ENCODE assay signal across 18 cellular contexts in the genomic region with DNA sequence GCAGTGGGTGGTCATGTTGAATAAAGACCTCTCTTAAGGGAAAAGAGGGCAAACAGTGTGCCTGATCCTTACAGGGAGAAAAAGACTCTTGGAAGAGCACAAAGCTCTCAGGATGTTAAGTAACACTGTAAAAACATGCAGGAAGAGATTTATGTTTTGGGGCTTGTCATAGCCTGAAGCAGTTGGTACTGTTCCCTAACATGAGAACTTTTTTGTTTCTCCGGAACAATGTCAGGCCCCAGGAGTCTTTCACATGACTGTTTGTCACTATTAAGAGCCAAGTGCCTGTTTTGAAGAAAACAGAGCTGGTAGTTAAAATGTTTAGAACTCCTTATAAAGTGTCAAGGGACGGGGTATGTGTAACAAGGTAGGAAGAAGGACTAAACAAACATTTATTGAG.
DNase-seq lines count a peak whose midpoint lies in the region; ATAC-seq, FAIRE-seq and TF ChIP-seq lines count a peak whose summit lies in the region.
"Had no signal": no experiment of that assay in that cellular context is flagged by ENCODE, and none has a peak within 500 bp of the region (broad histone marks: within the 10 kb centered on the region; RNA-seq: fewer than 3 reads in every experiment).

No MANE protein-coding gene starts in this region.

- no peak overlapping the region for H3K4me2 ChIP-seq in endothelial cell of umbilical vein (ENCODE audit: insufficient read depth, low read length)

- ATAC-seq in HG02938 (IDR thresholded peaks at IDR 0.05; ENCODE audit: unreplicated experiment), result no peak
- ATAC-seq: GM12878 had no signal

- intact Hi-C loops in endothelial cell of umbilical vein (cut with micrococcal nuclease), result no loop called here

- H3K4me3 ChIP-seq in cardiac muscle cell (no peak overlapping the region), right atrium auricular region (no peak overlapping the region), endothelial cell of umbilical vein (replicated peaks in 1 of 3; ENCODE audit: insufficient read depth in 1 of 3, low read depth in 1 of 3, low read length in 3 of 3) (no peak overlapping the region)
- H3K4me3 ChIP-seq: adrenal gland, GM12878, testis had no signal

- CTCF ChIA-PET in endothelial cell of umbilical vein (lab: Charles Lee), result interaction anchor here (0.9 kb wide), 1 partner anchor 12 kb away, joined by 3 read pairs; no protein-coding TSS in a partner anchor

- DNase-seq in cardiac muscle cell (ENCODE audit: low read depth in 1 of 2, low spot score in 1 of 2) (no peak), right atrium auricular region (ENCODE audit: low spot score) (no peak), endothelial cell of umbilical vein (ENCODE audit: low read depth, low spot score) (peak; percentile 83), globus pallidus (ENCODE audit: low spot score) (no peak), SKM-1 treated with dmso at 0.1 percent for 144 hours (lab: John Stamatoyannopoulos, UW; ENCODE audit: unreplicated experiment) (no peak), HCEC 1CT (no peak)
- DNase-seq: 8988T, activated B cell treated with CpG ODN at 0.5 μM for 24 hours, Calu3, H7, NCI-H1694, testis had no signal

- peaks cover 32% of the 10 kb centered on the region for H3K4me1 Mint-ChIP-seq in nephron

- no peaks in the 10 kb centered on the region for H4K20me1 ChIP-seq in endothelial cell of umbilical vein (replicated peaks; ENCODE audit: control insufficient read depth, extremely low read depth, insufficient read depth, low read length)

- no peaks in the 10 kb centered on the region for H3K36me3 ChIP-seq in cardiac muscle cell
- no peaks in the 10 kb centered on the region for H3K36me3 ChIP-seq in right atrium auricular region
- H3K36me3 ChIP-seq in endothelial cell of umbilical vein (ENCODE audit: control insufficient read depth in 2 of 2, extremely low read depth in 1 of 2, insufficient read depth in 2 of 2, low read length in 2 of 2), result no peaks in the 10 kb centered on the region
- H3K36me3 ChIP-seq: adrenal gland had no signal

- H3K79me2 ChIP-seq in endothelial cell of umbilical vein (ENCODE audit: control insufficient read depth, insufficient read depth, low read length), result no peaks in the 10 kb centered on the region

- peak overlapping the region; percentile 35 for H3K27ac ChIP-seq in cardiac muscle cell
- H3K27ac ChIP-seq in right atrium auricular region, result no peak overlapping the region
- no peak overlapping the region for H3K27ac ChIP-seq in endothelial cell of umbilical vein (ENCODE audit: insufficient read depth, low read depth, low read length)

- H3K27me3 ChIP-seq in cardiac muscle cell (no peaks in the 10 kb centered on the region), right atrium auricular region (no peaks in the 10 kb centered on the region), endothelial cell of umbilical vein (ENCODE audit: control insufficient read depth in 2 of 2, insufficient read depth in 2 of 2, low read length in 2 of 2) (no peaks in the 10 kb centered on the region)
- H3K27me3 ChIP-seq: adrenal gland, testis had no signal

- H3K4me3 Mint-ChIP-seq in nephron, result no peak overlapping the region
- H3K4me3 Mint-ChIP-seq: activated B cell treated with CpG ODN at 0.5 μM for 24 hours, IgD-negative memory B cell had no signal

- H3K36me3 Mint-ChIP-seq in nephron (ENCODE audit: low read depth), result no peaks in the 10 kb centered on the region

- dilution Hi-C loops in endothelial cell of umbilical vein (cut with MboI; ENCODE audit: extremely low pct_ligation_motif_present, low sequenced_read_pairs), result no loop called here

- no peak overlapping the region for H3K9ac ChIP-seq in endothelial cell of umbilical vein (replicated peaks; ENCODE audit: extremely low read depth, insufficient read depth, low read length)

- H3K9me3 ChIP-seq in cardiac muscle cell (ENCODE audit: low read depth) (no peaks in the 10 kb centered on the region), right atrium auricular region (no peaks in the 10 kb centered on the region), endothelial cell of umbilical vein (replicated peaks; ENCODE audit: control insufficient read depth, insufficient read depth, low read length) (no peaks in the 10 kb centered on the region)
- H3K9me3 ChIP-seq: adrenal gland, testis had no signal

- BruUV-seq in endothelial cell of umbilical vein (replicated peaks; lab: Mats Ljungman, UMichigan), result no TSS peak

- no peak for TF ChIP-seq POLR2A in endothelial cell of umbilical vein (IDR thresholded peaks at IDR 0.05; ENCODE audit: low read depth, low read length)

- H3K9me1 ChIP-seq in endothelial cell of umbilical vein (replicated peaks; ENCODE audit: control insufficient read depth, extremely low read depth, insufficient read depth, low read length), result no peaks in the 10 kb centered on the region

- H3K4me1 ChIP-seq in cardiac muscle cell (ENCODE audit: low read depth), result peaks cover 24% of the 10 kb centered on the region
- H3K4me1 ChIP-seq in right atrium auricular region, result peaks cover 0 to 10% of the 10 kb centered on the region in 2 donors
- H3K4me1 ChIP-seq in endothelial cell of umbilical vein (ENCODE audit: control insufficient read depth, extremely low read depth, insufficient read depth, low read length), result peaks cover 4% of the 10 kb centered on the region
- H3K4me1 ChIP-seq: testis had no signal

- no peak overlapping the region for H2AFZ ChIP-seq in endothelial cell of umbilical vein (ENCODE audit: low read depth, low read length)

- peak overlapping the region; percentile 62 to 76 (median 69) for H3K27ac Mint-ChIP-seq in nephron
- H3K27ac Mint-ChIP-seq: activated B cell treated with CpG ODN at 0.5 μM for 24 hours had no signal

- POLR2A ChIA-PET in endothelial cell of umbilical vein (lab: Charles Lee), result no interaction called here

- no peaks in the 10 kb centered on the region for H3K27me3 Mint-ChIP-seq in nephron (ENCODE audit: low read depth)
- H3K27me3 Mint-ChIP-seq: activated B cell treated with CpG ODN at 0.5 μM for 24 hours, IgD-negative memory B cell had no signal

- no peaks in the 10 kb centered on the region for H3K9me3 Mint-ChIP-seq in nephron
- H3K9me3 Mint-ChIP-seq: activated B cell treated with CpG ODN at 0.5 μM for 24 hours, IgD-negative memory B cell had no signal

- TF ChIP-seq CTCF in cardiac muscle cell (IDR thresholded peaks at IDR 0.05; ENCODE audit: low read depth, low read length) (no peak), right atrium auricular region (IDR thresholded peaks at IDR 0.05) (no peak), endothelial cell of umbilical vein (IDR thresholded peaks at IDR 0.05; ENCODE audit: extremely low read depth in 1 of 2, insufficient read depth in 1 of 2, low read depth in 1 of 2, low read length in 2 of 2) (no peak), nephron (IDR thresholded peaks at IDR 0.05; ENCODE audit: unreplicated experiment in 3 of 3) (no peak)

- no peak for FAIRE-seq in endothelial cell of umbilical vein (lab: Jason Lieb, UNC)
- FAIRE-seq: endometrium, GM12878 had no signal

TF ChIP-seq in endothelial cell of umbilical vein, 7 proteins besides CTCF, POLR2A, EP300 and RAD21:
- no peak for TF ChIP-seq FOS (IDR thresholded peaks at IDR 0.05; ENCODE audit: borderline replicate concordance, insufficient read depth, low read length)
- no peak for TF ChIP-seq EZH2 (IDR thresholded peaks at IDR 0.05; ENCODE audit: borderline replicate concordance, low read depth, low read length, severe bottlenecking)
